ENCODE assay signal across 8 cellular contexts in the genomic region with DNA sequence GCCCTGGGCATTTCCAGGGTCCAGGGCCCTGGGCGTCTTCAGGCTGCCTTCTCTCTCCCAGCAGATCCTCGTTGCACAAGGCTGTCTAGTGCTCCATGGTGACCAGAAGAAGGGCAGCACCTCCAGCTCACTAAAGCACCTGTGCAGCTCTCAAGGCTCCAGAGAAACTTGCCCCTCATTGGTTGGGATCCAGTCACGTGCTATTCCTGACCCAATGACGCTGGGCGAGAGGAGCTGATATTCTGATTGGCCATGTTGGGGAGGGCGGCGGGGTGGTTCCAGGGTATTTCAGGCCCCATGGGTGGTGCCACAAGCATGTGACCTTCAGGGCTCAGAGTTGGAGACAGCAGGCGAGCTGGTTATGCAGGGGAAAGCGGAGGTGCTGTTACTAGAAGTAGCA.
"Had no signal": no experiment of that assay in that cellular context is flagged by ENCODE, and none has a peak within 500 bp of the region (broad histone marks: within the 10 kb centered on the region; RNA-seq: fewer than 3 reads in every experiment).

No MANE protein-coding gene starts in this region.

- H3K27ac ChIP-seq: GM23248 had no signal

- H3K4me3 Mint-ChIP-seq: HFFc6 had no signal

- H2AFZ ChIP-seq: GM23248 had no signal

- DNase-seq: GM23248, GOT3, H7, HFFc6, IMR-90 had no signal

- H3K9ac ChIP-seq: GM23248 had no signal

- H3K27ac Mint-ChIP-seq: HFFc6 had no signal

- H3K4me1 ChIP-seq: HAP-1 had no signal

- H3K36me3 ChIP-seq: HAP-1 had no signal

- H3K4me3 ChIP-seq: GM23248, HAP-1, K562 had no signal

- H3K9me3 ChIP-seq: HAP-1 had no signal

- ATAC-seq: HCT116, K562 had no signal
